Comparison of ENCODE assay signal across 9 cellular contexts in the genomic region with DNA sequence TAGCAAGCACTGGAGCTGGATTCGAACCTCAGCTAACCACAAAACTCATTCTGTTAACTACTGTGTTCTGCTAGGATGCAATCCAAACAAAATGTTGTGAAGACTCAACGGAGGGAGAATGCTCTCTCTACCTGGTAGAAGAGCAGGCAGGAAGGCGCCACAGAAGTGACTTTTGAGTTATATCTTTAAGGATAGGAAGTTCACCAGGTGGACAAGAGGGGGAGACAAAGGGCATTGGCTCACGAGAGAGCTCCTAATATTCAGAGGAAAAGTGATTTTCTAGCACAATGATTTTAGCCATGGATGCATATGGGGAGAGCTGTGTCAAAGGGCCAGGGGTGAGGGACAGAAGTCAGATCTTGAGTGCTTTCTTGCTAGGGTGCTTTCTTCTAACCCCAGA.
DNase-seq lines count a peak whose midpoint lies in the region; ATAC-seq and TF ChIP-seq lines count a peak whose summit lies in the region.
"Had no signal": no experiment of that assay in that cellular context is flagged by ENCODE, and none has a peak within 500 bp of the region (broad histone marks: within the 10 kb centered on the region; RNA-seq: fewer than 3 reads in every experiment).

No MANE protein-coding gene starts in this region.

- intact Hi-C loops in right lobe of liver (cut with DNase I): no loop called here

- H3K4me2 ChIP-seq in DND-41 (ENCODE audit: insufficient read depth, low read length): no peak overlapping the region

- H3K27me3 ChIP-seq in DND-41 (ENCODE audit: insufficient read depth, low read length, poor library complexity): no peaks in the 10 kb centered on the region
- H3K27me3 ChIP-seq in right lobe of liver: peaks cover 0 to 3% of the 10 kb centered on the region in 2 donors

- TF ChIP-seq CTCF in DND-41 (IDR thresholded peaks at IDR 0.05; ENCODE audit: borderline replicate concordance, extremely low read depth, low read length, poor library complexity, severe bottlenecking) (peak; percentile 85), right lobe of liver (IDR thresholded peaks at IDR 0.05) (peak in 3 of 4 donors; percentile 28 to 34 (median 33))

- CTCF ChIA-PET in HEK293T (lab: Yijun Ruan, JAX): interaction anchor here (0.6 to 1.6 kb wide), 5 partner anchors 9 to 166 kb away, joined by 3 to 6 read pairs (median 3); no protein-coding TSS in a partner anchor

- no peak overlapping the region for H3K9ac ChIP-seq in DND-41 (ENCODE audit: low read depth, low read length)

- DNase-seq in DND-41: peak; percentile 50
- DNase-seq in HEK293T (ENCODE audit: extremely low spot score): peak; percentile 27
- DNase-seq in amniotic epithelial cell (ENCODE audit: low read depth): peak; percentile 1
- DNase-seq in right lobe of liver: no peak
- no peak for DNase-seq in pons (ENCODE audit: low spot score)
- DNase-seq: GOT3 had no signal

- no peak for TF ChIP-seq POLR2A in right lobe of liver (IDR thresholded peaks at IDR 0.05)

- H3K27ac ChIP-seq in DND-41 (ENCODE audit: low read length) (no peak overlapping the region), right lobe of liver (no peak overlapping the region)

- no peaks in the 10 kb centered on the region for H3K36me3 ChIP-seq in DND-41 (ENCODE audit: insufficient read depth, low read length)
- no peaks in the 10 kb centered on the region for H3K36me3 ChIP-seq in right lobe of liver

- H3K4me1 ChIP-seq in DND-41 (ENCODE audit: insufficient read depth, low read length) (peaks cover 3% of the 10 kb centered on the region; the same call in 1 of the 2 replicates), right lobe of liver (no peaks in the 10 kb centered on the region)

- no peaks in the 10 kb centered on the region for H3K79me2 ChIP-seq in DND-41 (ENCODE audit: insufficient read depth, low read length)

- H3K9me3 ChIP-seq in DND-41 (ENCODE audit: insufficient read depth, low read length, severe bottlenecking) (no peaks in the 10 kb centered on the region), right lobe of liver (no peaks in the 10 kb centered on the region)

- H4K20me1 ChIP-seq in DND-41 (ENCODE audit: insufficient read depth, low read length): no peaks in the 10 kb centered on the region

- H3K4me3 ChIP-seq in DND-41 (ENCODE audit: low read depth in 1 of 2, low read length in 2 of 2): no peak overlapping the region
- no peak overlapping the region for H3K4me3 ChIP-seq in right lobe of liver

- POLR2A ChIA-PET in HEK293T (lab: Yijun Ruan, JAX): no interaction called here

- ATAC-seq in DND-41 (ENCODE audit: insufficient read depth, low read depth): peak; percentile 78
- peak in 1 of 4 donors; percentile 34 for ATAC-seq in right lobe of liver
- ATAC-seq in HG03432 (IDR thresholded peaks at IDR 0.05; ENCODE audit: unreplicated experiment): no peak
- no peak for ATAC-seq in GM19467 (IDR thresholded peaks at IDR 0.05; ENCODE audit: unreplicated experiment)
- no peak for ATAC-seq in GM18498 (IDR thresholded peaks at IDR 0.05; ENCODE audit: unreplicated experiment)

- 21% methylated on average over 4 of the region's 4 CpGs for WGBS in right lobe of liver (ENCODE audit: insufficient coverage, low coverage, low lambda C conversion rate, missing lambda C conversion rate)

- no peak overlapping the region for H2AFZ ChIP-seq in DND-41 (ENCODE audit: low read depth, low read length)

TF ChIP-seq in HEK293T, 16 proteins besides CTCF, POLR2A, EP300 and RAD21:
- TF ChIP-seq CTBP1 (IDR thresholded peaks at IDR 0.05; ENCODE audit: borderline replicate concordance) (no peak), BHLHE40 (IDR thresholded peaks at IDR 0.05; ENCODE audit: borderline replicate concordance) (no peak)

Comparison
In these comparisons a context has a peak if more than half of its experiments do, and no peak if none do; other contexts are left out.
1. DNase-seq: peak in DND-41 (single experiment), HEK293T (single experiment) and amniotic epithelial cell (single experiment); none in right lobe of liver (0 of 3) and pons (single experiment).